Comparison of ENCODE assay signal across 16 cellular contexts in the genomic region with DNA sequence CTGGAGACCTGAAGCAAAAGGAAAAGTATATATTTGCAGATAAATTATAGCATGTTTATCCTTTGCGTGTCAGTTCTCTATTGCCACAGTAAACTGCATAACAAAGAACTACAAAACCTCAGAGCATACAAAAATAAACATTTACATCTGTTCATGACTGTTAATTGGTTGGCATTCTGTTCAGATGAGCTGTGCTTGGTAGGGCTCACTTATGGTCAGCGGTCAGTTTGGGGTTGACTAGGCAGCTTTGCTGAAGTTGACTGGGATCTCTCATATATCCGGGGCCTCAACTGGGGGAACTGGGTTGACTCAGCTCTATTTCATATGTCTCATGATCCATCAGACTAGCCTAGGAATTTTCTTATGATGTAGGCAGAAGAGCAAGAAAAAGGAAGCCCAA.
A peak's percentile ranks its signal among the peaks of the same experiment; 100 is the strongest.
DNase-seq lines count a peak whose midpoint lies in the region; ATAC-seq and TF ChIP-seq lines count a peak whose summit lies in the region.
"Had no signal": no experiment of that assay in that cellular context is flagged by ENCODE, and none has a peak within 500 bp of the region (broad histone marks: within the 10 kb centered on the region; RNA-seq: fewer than 3 reads in every experiment).

No MANE protein-coding gene starts in this region.

- no peaks in the 10 kb centered on the region for H3K9me2 ChIP-seq in PC-3 (replicated peaks; ENCODE audit: low read length)

- DNase-seq in ELR (ENCODE audit: low read depth) (peak; percentile 99), PC-3 (peak; percentile 88), dermis blood vessel endothelial cell (peak; percentile 33), skeletal muscle cell (ENCODE audit: low read depth) (peak; percentile 79), GM19238 (ENCODE audit: insufficient read length, low spot score) (no peak)
- DNase-seq in stimulated activated CD4-positive, alpha-beta T cell treated with anti-CD3 and anti-CD28 coated beads, Interleukin-15, amount 100 ng/mL, for 24 hours: no peak
- DNase-seq: activated CD8-positive, alpha-beta T cell treated with anti-CD3 and anti-CD28 coated beads for 36 hours; endodermal cell; left colon; naive thymus-derived CD8-positive, alpha-beta T cell; NCI-H1092 treated with DMSO at 0.1 percent for 48 hours; right lobe of liver; stomach had no signal

- POLR2A ChIA-PET in PC-3 (lab: Charles Lee; ENCODE audit: unreplicated experiment): no interaction called here

- TF ChIP-seq CTCF in PC-3 (conservative IDR thresholded peaks at IDR 0.05; ENCODE audit: low read depth, low read length): no peak

- no peaks in the 10 kb centered on the region; the same call in 1 of the 2 replicates for H3K36me3 ChIP-seq in PC-3 (ENCODE audit: low read depth, low read length)
- H3K36me3 ChIP-seq: breast epithelium, right lobe of liver, stomach had no signal

- peaks cover 19% of the 10 kb centered on the region for H3K4me1 ChIP-seq in PC-3 (ENCODE audit: insufficient read depth, low read length)
- H3K4me1 ChIP-seq: breast epithelium, right lobe of liver had no signal

- peak overlapping the region; percentile 32; the same call in 1 of the 2 replicates for H3K4me3 ChIP-seq in PC-3 (ENCODE audit: low read length)
- no peak overlapping the region for H3K4me3 ChIP-seq in skeletal muscle cell (ENCODE audit: low read depth, low read length)
- H3K4me3 ChIP-seq: breast epithelium, right lobe of liver, stomach had no signal

- H3F3A ChIP-seq in PC-3 (ENCODE audit: low read length, unreplicated experiment): no peaks in the 10 kb centered on the region

- CTCF ChIA-PET in PC-3 (lab: Charles Lee): interaction anchor here (0.6 kb wide), 1 partner anchor 199 kb away, joined by 4 read pairs; no protein-coding TSS in a partner anchor

- H3K79me2 ChIP-seq in PC-3 (ENCODE audit: low read length): no peaks in the 10 kb centered on the region

- peaks cover 9% of the 10 kb centered on the region; the same call in 1 of the 2 replicates for H3K9me3 ChIP-seq in PC-3 (ENCODE audit: low read length)

- no TSS peak for BruUV-seq in PC-3 (replicated peaks; lab: Mats Ljungman, UMichigan)

- ATAC-seq in PC-3 (peak; percentile 98), HG02981 (IDR thresholded peaks at IDR 0.05; ENCODE audit: unreplicated experiment) (no peak)
- ATAC-seq: activated CD8-positive, alpha-beta T cell treated with anti-CD3 and anti-CD28 coated beads for 36 hours; HepG2; left colon; naive thymus-derived CD8-positive, alpha-beta T cell; right lobe of liver had no signal

- peak overlapping the region; percentile 70 for H3K4me2 ChIP-seq in PC-3 (ENCODE audit: low read length)

- no peak overlapping the region for H2AFZ ChIP-seq in PC-3 (ENCODE audit: low read length)

- peak overlapping the region; percentile 51 for H3K9ac ChIP-seq in PC-3 (ENCODE audit: low read length)

- intact Hi-C loops in PC-3 (cut with micrococcal nuclease): no loop called here

- no peaks in the 10 kb centered on the region for H4K20me1 ChIP-seq in PC-3 (ENCODE audit: low read length)

- H3K27me3 ChIP-seq in PC-3 (ENCODE audit: low read length): no peaks in the 10 kb centered on the region
- H3K27me3 ChIP-seq: breast epithelium, right lobe of liver, stomach had no signal

- peak overlapping the region; percentile 89 for H3K27ac ChIP-seq in PC-3 (ENCODE audit: low read length)
- H3K27ac ChIP-seq: breast epithelium, right lobe of liver, stomach had no signal

Comparison
In these comparisons a context has a peak if more than half of its experiments do, and no peak if none do; other contexts are left out.
1. DNase-seq: peak in ELR (single experiment), PC-3 (single experiment), dermis blood vessel endothelial cell (single experiment) and skeletal muscle cell (single experiment); none in GM19238 (single experiment) and stimulated activated CD4-positive, alpha-beta T cell treated with anti-CD3 and anti-CD28 coated beads, Interleukin-15, amount 100 ng/mL, for 24 hours (single experiment).